Comparison of ENCODE assay signal across 9 cellular contexts in genomic region chr2:48205137-48205798, GRCh38.
DNase-seq lines count a peak whose midpoint lies in the region; ATAC-seq and TF ChIP-seq lines count a peak whose summit lies in the region.
"Had no signal": no experiment of that assay in that cellular context is flagged by ENCODE, and none has a peak within 500 bp of the region (broad histone marks: within the 10 kb centered on the region; RNA-seq: fewer than 3 reads in every experiment).

No MANE protein-coding gene starts in this region.

- no peaks in the 10 kb centered on the region for H3K36me3 ChIP-seq in MM.1S (replicated peaks; ENCODE audit: insufficient read depth, low read length)

- H3K9ac ChIP-seq in MM.1S (ENCODE audit: low read length): no peak overlapping the region

- H4K20me1 ChIP-seq in MM.1S (ENCODE audit: insufficient read depth, low read length): no peaks in the 10 kb centered on the region

- H3F3A ChIP-seq in MM.1S (ENCODE audit: insufficient read depth, low read length): no peaks in the 10 kb centered on the region

- 0 out of 2 replicates have a peak, but pooled peaks have one; percentile 5 for TF ChIP-seq CTCF in MM.1S (IDR thresholded peaks at IDR 0.05; ENCODE audit: low read length)

- no peak overlapping the region for H2AFZ ChIP-seq in MM.1S (ENCODE audit: low read length)

- DNase-seq in C1 segment of cervical spinal cord (lab: John Stamatoyannopoulos, UW) (peak in 12 of 14 donors; percentile 26 to 87 (median 72)), MM.1S (peak; percentile 23), globus pallidus (ENCODE audit: low spot score) (peak; percentile 100), H4 (ENCODE audit: low spot score) (no peak), HCEC 1CT (no peak), T-helper 9 cell (no peak), NCI-H2029 (lab: John Stamatoyannopoulos, UW) (no peak)

- no peaks in the 10 kb centered on the region for H3K27me3 ChIP-seq in MM.1S (replicated peaks; ENCODE audit: insufficient read depth, low read length)

- H3K9me2 ChIP-seq in MM.1S (replicated peaks; ENCODE audit: insufficient read depth, low read length): no peaks in the 10 kb centered on the region

- ATAC-seq in GM21367 (IDR thresholded peaks at IDR 0.05; ENCODE audit: unreplicated experiment): peak; percentile 80

- no peaks in the 10 kb centered on the region for H3K4me1 ChIP-seq in MM.1S (ENCODE audit: low read length)

- H3K9me3 ChIP-seq in MM.1S (replicated peaks; ENCODE audit: insufficient read depth, low read length): no peaks in the 10 kb centered on the region

- no peaks in the 10 kb centered on the region for H3K79me2 ChIP-seq in MM.1S (ENCODE audit: low read length)

- H3K4me3 ChIP-seq in MM.1S (ENCODE audit: low read length): no peak overlapping the region
- H3K4me3 ChIP-seq: lung had no signal

- no peak overlapping the region for H3K4me2 ChIP-seq in MM.1S (ENCODE audit: low read depth, low read length)

- H3K27ac ChIP-seq in MM.1S (ENCODE audit: low read length): no peak overlapping the region

Comparison
In these comparisons a context has a peak if more than half of its experiments do, and no peak if none do; other contexts are left out.
1. DNase-seq: peak in C1 segment of cervical spinal cord (12 of 14), MM.1S (single experiment) and globus pallidus (single experiment); none in H4 (single experiment), HCEC 1CT (single experiment), T-helper 9 cell (single experiment) and NCI-H2029 (single experiment).